ENCODE assay signal across 15 cellular contexts in genomic region chr11:43935131-43935979, GRCh38. TPM values are rescaled to one million over a fixed set of nuclear protein-coding genes. Genes with fewer than 3 reads are reported as not detected.
"Had no signal": no experiment of that assay in that cellular context is flagged by ENCODE, and none has a peak within 500 bp of the region (broad histone marks: within the 10 kb centered on the region; RNA-seq: fewer than 3 reads in every experiment).

No MANE protein-coding gene starts in this region.

- ATAC-seq: left colon; left ventricle myocardium superior; naive thymus-derived CD8-positive, alpha-beta T cell; pancreas had no signal

- H3K27ac ChIP-seq: pancreas had no signal

- H3K36me3 ChIP-seq: pancreas had no signal

- H3K9me3 ChIP-seq: pancreas had no signal

- H3K4me3 ChIP-seq: coronary artery, lung, pancreas had no signal

- H3K4me1 ChIP-seq: pancreas had no signal

- DNase-seq: effector CD4-positive, alpha-beta T cell; foreskin melanocyte; hippocampal formation; left colon; left ventricle myocardium superior; mesendoderm; naive thymus-derived CD8-positive, alpha-beta T cell; pancreas; right cardiac atrium; small intestine; stimulated activated CD4-positive, alpha-beta T cell treated with anti-CD3 and anti-CD28 coated beads, Interleukin-2, amount 100 ng/mL, for 48 hours; stimulated activated naive CD4-positive, alpha-beta T cell treated with Interleukin-2 at 50 U/mL for 16 hours; trophoblast cell had no signal

RNA-seq across cellular contexts. Expression of gene C11orf96, which starts 7.1 kb away (rescaled TPM):
- total RNA-seq: naive thymus-derived CD8-positive, alpha-beta T cell had no signal
- polyA plus RNA-seq: naive thymus-derived CD8-positive, alpha-beta T cell had no signal
